ENCODE assay signal across 12 cellular contexts in genomic region chr10:4243169-4243568, GRCh38.
DNase-seq lines count a peak whose midpoint lies in the region; ATAC-seq, FAIRE-seq and TF ChIP-seq lines count a peak whose summit lies in the region.
"Had no signal": no experiment of that assay in that cellular context is flagged by ENCODE, and none has a peak within 500 bp of the region (broad histone marks: within the 10 kb centered on the region; RNA-seq: fewer than 3 reads in every experiment).

No MANE protein-coding gene starts in this region.

- in situ Hi-C loops in astrocyte of the cerebellum (cut with HindIII; ENCODE audit: low sequenced_read_pairs), result loop anchor here (5.0 to 25.0 kb wide), 2 partner anchors 431 to 524 kb away; no protein-coding TSS in a partner anchor

- dilution Hi-C loops in keratinocyte (cut with MboI; ENCODE audit: extremely low pct_ligation_motif_present, low sequenced_read_pairs), result no loop called here

- ATAC-seq in activated naive CD4-positive, alpha-beta T cell treated with anti-CD3 and anti-CD28 coated beads, Interleukin-2, amount 50 U/mL, for 72 hours, result no peak
- ATAC-seq in sciatic nerve, result no peak

- H3K9me3 ChIP-seq in keratinocyte (ENCODE audit: control insufficient read depth, low read depth, low read length), result no peaks in the 10 kb centered on the region
- H3K9me3 ChIP-seq in smooth muscle cell (replicated peaks; ENCODE audit: low read depth), result no peaks in the 10 kb centered on the region

- peak overlapping the region; percentile 79 for H3K27ac ChIP-seq in keratinocyte (ENCODE audit: control insufficient read depth, insufficient read depth, low read length)
- peak overlapping the region; percentile 99 for H3K27ac ChIP-seq in smooth muscle cell (ENCODE audit: low read depth)

- intact Hi-C loops in sciatic nerve (cut with DNase I), result no loop called here

- H3K4me2 ChIP-seq in keratinocyte (ENCODE audit: control insufficient read depth, extremely low read depth, insufficient read depth, low read depth, low read length) (peak overlapping the region; percentile 79), smooth muscle cell (peak overlapping the region; percentile 85)

- no peaks in the 10 kb centered on the region for H3K9me3 Mint-ChIP-seq in HFFc6
- H3K9me3 Mint-ChIP-seq in activated naive CD4-positive, alpha-beta T cell treated with anti-CD3 and anti-CD28 coated beads, Interleukin-2, amount 50 U/mL, for 72 hours, result peaks cover 3 to 8% of the 10 kb centered on the region in 2 donors
- H3K9me3 Mint-ChIP-seq: activated naive CD4-positive, alpha-beta T cell treated with anti-CD3 and anti-CD28 coated beads for 36 hours had no signal

- H3K4me3 ChIP-seq in astrocyte of the cerebellum (ENCODE audit: low read depth, low read length) (peak overlapping the region; percentile 20), keratinocyte (ENCODE audit: control insufficient read depth in 2 of 3, extremely low read depth in 1 of 3, insufficient read depth in 2 of 3, low read depth in 1 of 3, low read length in 3 of 3) (peak overlapping the region in 2 of 3 experiments; percentile 42 to 48), smooth muscle cell (peak overlapping the region; percentile 35)

- H3K27ac Mint-ChIP-seq in HFFc6, result peak overlapping the region; percentile 89
- H3K27ac Mint-ChIP-seq in activated naive CD4-positive, alpha-beta T cell treated with anti-CD3 and anti-CD28 coated beads, Interleukin-2, amount 50 U/mL, for 72 hours, result no peak overlapping the region
- H3K27ac Mint-ChIP-seq: activated naive CD4-positive, alpha-beta T cell treated with anti-CD3 and anti-CD28 coated beads for 36 hours had no signal

- peak overlapping the region; percentile 75 for H3K4me3 Mint-ChIP-seq in HFFc6
- H3K4me3 Mint-ChIP-seq: activated naive CD4-positive, alpha-beta T cell treated with anti-CD3 and anti-CD28 coated beads for 36 hours had no signal

- no peak for FAIRE-seq in keratinocyte (lab: Jason Lieb, UNC)
- FAIRE-seq: urothelium cell line had no signal

- H3K36me3 Mint-ChIP-seq in HFFc6 (ENCODE audit: low read depth), result peaks cover 14% of the 10 kb centered on the region; the same call in 1 of the 2 replicates
- H3K36me3 Mint-ChIP-seq in activated naive CD4-positive, alpha-beta T cell treated with anti-CD3 and anti-CD28 coated beads, Interleukin-2, amount 50 U/mL, for 72 hours, result no peaks in the 10 kb centered on the region

- TF ChIP-seq CTCF in HFFc6 (IDR thresholded peaks at IDR 0.05) (no peak), astrocyte of the cerebellum (IDR thresholded peaks at IDR 0.05; ENCODE audit: low read depth, low read length, missing control alignments) (no peak), keratinocyte (optimal IDR thresholded peaks at IDR 0.05 in 1 of 3, IDR thresholded peaks at IDR 0.05 in 1 of 3, conservative IDR thresholded peaks at IDR 0.05 in 1 of 3; ENCODE audit: extremely low read depth in 1 of 3, insufficient read depth in 2 of 3, low read length in 3 of 3) (no peak), smooth muscle cell (IDR thresholded peaks at IDR 0.05; ENCODE audit: borderline replicate concordance, insufficient read depth, poor library complexity, severe bottlenecking) (no peak)

- H2AFZ ChIP-seq in keratinocyte (ENCODE audit: control insufficient read depth, low read length), result no peak overlapping the region
- H2AFZ ChIP-seq in smooth muscle cell (ENCODE audit: low read depth), result no peak overlapping the region

- H3K4me1 ChIP-seq in keratinocyte (ENCODE audit: control insufficient read depth, extremely low read depth, insufficient read depth, low read length) (peaks cover 50% of the 10 kb centered on the region), smooth muscle cell (ENCODE audit: low read depth) (peaks cover 31% of the 10 kb centered on the region)

- DNase-seq in HFFc6 (no peak), astrocyte of the cerebellum (ENCODE audit: low read depth) (no peak), keratinocyte (ENCODE audit: low read depth, low spot score) (no peak), smooth muscle cell (lab: John Stamatoyannopoulos, UW; ENCODE audit: unreplicated experiment) (no peak), T-helper 9 cell (no peak), sciatic nerve (ENCODE audit: low spot score) (no peak), amniotic stem cell (lab: John Stamatoyannopoulos, UW) (no peak)
- no peak for DNase-seq in activated naive CD4-positive, alpha-beta T cell treated with anti-CD3 and anti-CD28 coated beads, Interleukin-2, amount 50 U/mL, for 72 hours (ENCODE audit: low spot score in 2 of 2)
- DNase-seq: activated CD4-positive, alpha-beta T cell treated with anti-CD3 and anti-CD28 coated beads, Interleukin-2, amount 50 U/mL, for 1 hour; NCI-H526 had no signal

- no peaks in the 10 kb centered on the region for H3K79me2 ChIP-seq in keratinocyte (ENCODE audit: control insufficient read depth, insufficient read depth, low read length)
- H3K79me2 ChIP-seq in smooth muscle cell (ENCODE audit: low read depth), result no peaks in the 10 kb centered on the region

- no peaks in the 10 kb centered on the region for H4K20me1 ChIP-seq in keratinocyte (ENCODE audit: control insufficient read depth, extremely low read depth, insufficient read depth, low read length)
- H4K20me1 ChIP-seq in smooth muscle cell (ENCODE audit: low read depth), result no peaks in the 10 kb centered on the region

- no peaks in the 10 kb centered on the region for H3K9me1 ChIP-seq in keratinocyte (ENCODE audit: control insufficient read depth, extremely low read depth, insufficient read depth, low read length)

- peaks cover 41% of the 10 kb centered on the region for H3F3A ChIP-seq in smooth muscle cell (ENCODE audit: low read depth)

- H3K27me3 ChIP-seq in keratinocyte (ENCODE audit: control insufficient read depth, extremely low read depth, insufficient read depth, low read length), result no peaks in the 10 kb centered on the region
- H3K27me3 ChIP-seq in smooth muscle cell (ENCODE audit: low read depth), result no peaks in the 10 kb centered on the region

- H3K9ac ChIP-seq in keratinocyte (ENCODE audit: control insufficient read depth, extremely low read depth, insufficient read depth, low read length) (peak overlapping the region; percentile 59), smooth muscle cell (ENCODE audit: low read depth) (peak overlapping the region; percentile 94)

- 45% methylated on average over 6 of the region's 6 CpGs for WGBS in smooth muscle cell (ENCODE audit: low lambda C conversion rate)

- H3K27me3 Mint-ChIP-seq in HFFc6 (ENCODE audit: insufficient read depth), result no peaks in the 10 kb centered on the region

- H3K36me3 ChIP-seq in keratinocyte (ENCODE audit: control insufficient read depth in 2 of 2, extremely low read depth in 1 of 2, insufficient read depth in 2 of 2, low read length in 2 of 2), result no peaks in the 10 kb centered on the region
- no peaks in the 10 kb centered on the region for H3K36me3 ChIP-seq in smooth muscle cell (ENCODE audit: low read depth)

- H3K4me1 Mint-ChIP-seq in HFFc6 (ENCODE audit: low read depth), result peaks cover 97% of the 10 kb centered on the region
